In the genomic region with DNA sequence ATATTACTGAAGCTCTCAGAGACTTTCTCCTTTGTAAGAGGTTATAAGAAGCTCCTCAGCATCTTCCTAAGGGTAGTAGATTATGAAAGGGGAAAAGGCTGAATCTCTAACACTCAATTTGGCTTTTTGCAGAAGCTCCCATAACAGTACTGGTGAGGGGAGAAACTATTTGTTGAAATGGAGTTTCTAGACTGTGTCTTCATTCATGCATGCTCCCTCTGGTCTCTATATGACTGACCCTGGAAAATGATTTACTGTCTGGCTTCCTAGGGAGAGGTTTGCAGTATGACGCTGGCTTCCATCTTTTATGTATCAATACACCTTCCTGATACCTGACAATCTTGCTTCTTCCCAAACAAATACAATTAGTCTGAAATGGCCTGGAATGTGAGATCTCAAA, we compare ENCODE assay signal across 17 cellular contexts.
DNase-seq lines count a peak whose midpoint lies in the region; ATAC-seq and TF ChIP-seq lines count a peak whose summit lies in the region.
"Had no signal": no experiment of that assay in that cellular context is flagged by ENCODE, and none has a peak within 500 bp of the region (broad histone marks: within the 10 kb centered on the region; RNA-seq: fewer than 3 reads in every experiment).

No MANE protein-coding gene starts in this region.

- TF ChIP-seq POLR2A in Peyer's patch (IDR thresholded peaks at IDR 0.05) = no peak

- DNase-seq in NCI-H748 treated with DMSO at 0.1 percent for 48 hours (lab: John Stamatoyannopoulos, UW) (no peak), Peyer's patch (no peak), hypothalamus (lab: John Stamatoyannopoulos, UW) (no peak), HuH-7.5 (ENCODE audit: low spot score) (no peak)
- DNase-seq: activated naive CD4-positive, alpha-beta T cell treated with anti-CD3 and anti-CD28 coated beads for 36 hours; effector CD8-positive, alpha-beta T cell; NCI-H1105 treated with DMSO at 0.1 percent for 48 hours; NCI-H345; nephron progenitor cell; stimulated activated CD4-positive, alpha-beta T cell treated with anti-CD3 and anti-CD28 coated beads, Interleukin-1b, Interleukin-23, amount 100 ng/mL, for 48 hours had no signal

- H3K4me3 ChIP-seq in OCI-LY3 (ENCODE audit: low read length) = no peak overlapping the region
- H3K4me3 ChIP-seq in Peyer's patch = no peak overlapping the region
- H3K4me3 ChIP-seq: right atrium auricular region, SK-N-MC had no signal

- H3K27me3 ChIP-seq in OCI-LY3 (ENCODE audit: low read depth, low read length) = no peaks in the 10 kb centered on the region
- H3K27me3 ChIP-seq in Peyer's patch = no peaks in the 10 kb centered on the region
- H3K27me3 ChIP-seq: right atrium auricular region had no signal

- no peaks in the 10 kb centered on the region for H3K79me2 ChIP-seq in OCI-LY3 (ENCODE audit: low read length)

- H4K20me1 ChIP-seq in OCI-LY3 (ENCODE audit: insufficient read depth, low read length) = no peaks in the 10 kb centered on the region; the same call in 1 of the 2 replicates

- TF ChIP-seq CTCF in OCI-LY3 (IDR thresholded peaks at IDR 0.05; ENCODE audit: low read depth, low read length) (no peak), Peyer's patch (IDR thresholded peaks at IDR 0.05) (no peak)

- H3K36me3 ChIP-seq in OCI-LY3 (replicated peaks; ENCODE audit: low read depth, low read length) = peaks cover 20% of the 10 kb centered on the region
- H3K36me3 ChIP-seq in Peyer's patch = peaks cover 0 to 4% (median 0%) of the 10 kb centered on the region in 3 donors
- H3K36me3 ChIP-seq: right atrium auricular region had no signal

- H3K27ac ChIP-seq in OCI-LY3 (ENCODE audit: low read length) (no peak overlapping the region), Peyer's patch (no peak overlapping the region)
- H3K27ac ChIP-seq: right atrium auricular region, SK-N-MC, VCaP had no signal

- no peak overlapping the region for H2AFZ ChIP-seq in OCI-LY3 (ENCODE audit: low read depth, low read length)

- no peak overlapping the region for H3K9ac ChIP-seq in OCI-LY3 (ENCODE audit: low read length)

- ATAC-seq in GM18870 (IDR thresholded peaks at IDR 0.05; ENCODE audit: unreplicated experiment) = peak; percentile 97
- peak; percentile 78 for ATAC-seq in GM21528 (IDR thresholded peaks at IDR 0.05; ENCODE audit: low FRiP score, unreplicated experiment)
- peak; percentile 78 for ATAC-seq in HG03060 (IDR thresholded peaks at IDR 0.05; ENCODE audit: low read depth, unreplicated experiment)

- H3K9me3 ChIP-seq in OCI-LY3 (ENCODE audit: insufficient read depth, low read length) (no peaks in the 10 kb centered on the region), Peyer's patch (no peaks in the 10 kb centered on the region)
- H3K9me3 ChIP-seq: right atrium auricular region had no signal

- peaks cover 20% of the 10 kb centered on the region for H3K4me1 ChIP-seq in OCI-LY3 (ENCODE audit: low read length)
- H3K4me1 ChIP-seq in Peyer's patch = no peaks in the 10 kb centered on the region
- H3K4me1 ChIP-seq: right atrium auricular region had no signal

- peak overlapping the region; percentile 41 for H3K4me2 ChIP-seq in OCI-LY3 (ENCODE audit: low read length)
